In genomic region chr2:171908235-171908634, GRCh38 we compare ENCODE assay signal across 9 cellular contexts.
"Had no signal": no experiment of that assay in that cellular context is flagged by ENCODE, and none has a peak within 500 bp of the region (broad histone marks: within the 10 kb centered on the region; RNA-seq: fewer than 3 reads in every experiment).

No MANE protein-coding gene starts in this region.

- DNase-seq: H9, HCEC 1CT, IMR-90, KBM-7 had no signal

- FAIRE-seq: H1, H54 had no signal

- H3K9ac ChIP-seq: KMS-11 had no signal

- ATAC-seq: GM23338 had no signal

- H3K4me3 ChIP-seq: GM23338 had no signal

- H2AFZ ChIP-seq: GM23338 had no signal

- H3K4me2 ChIP-seq: GM23338, KMS-11 had no signal

- H3K27ac ChIP-seq: HL-60, KMS-11 had no signal
